Comparison of ENCODE assay signal across 8 cellular contexts in genomic region chr1:3611170-3612019, GRCh38. TPM values are rescaled to one million over a fixed set of nuclear protein-coding genes. Genes with fewer than 3 reads are reported as not detected.
A peak's percentile ranks its signal among the peaks of the same experiment; 100 is the strongest.
DNase-seq lines count a peak whose midpoint lies in the region; ATAC-seq and TF ChIP-seq lines count a peak whose summit lies in the region.

MEGF6 (minus strand) TSS chr1:3611508; CDS start chr1:3611268, 240 bp downstream.

- peak within 1 kb of the TSS; percentile 54 to 81 (median 75) for H3K4me3 ChIP-seq in BLaER1 treated with 17β-estradiol and CSF1 and Interleukin-3, amounts not matched to agents 10 nM and 100 nM
- H3K4me3 ChIP-seq in dorsolateral prefrontal cortex: peak within 1 kb of the TSS in 57 of 59 donors; percentile 19 to 63 (median 41)

- peak within 1 kb of the TSS; percentile 28 to 89 (median 81); a peak in 21 of 22 replicates for H3K9ac ChIP-seq in BLaER1 treated with 17β-estradiol and CSF1 and Interleukin-3, amounts not matched to agents 10 nM and 100 nM

- DNase-seq in M059J (ENCODE audit: low read depth): peak; percentile 39
- peak; percentile 38 to 57 for DNase-seq in activated CD4-positive, alpha-beta T cell treated with anti-CD3 and anti-CD28 coated beads, Interleukin-2, amount 50 U/mL, for 24 hours (ENCODE audit: low read depth in 1 of 2, low spot score in 1 of 2)
- no peak for DNase-seq in dorsolateral prefrontal cortex
- peak; percentile 57 for DNase-seq in mucosa of gallbladder (ENCODE audit: low spot score)
- DNase-seq in stimulated activated CD8-positive, alpha-beta memory T cell treated with anti-CD3 and anti-CD28 coated beads, Interleukin-7, amount 100 ng/mL, for 24 hours (ENCODE audit: low read depth): peak; percentile 26

- peaks cover 0 to 39% (median 22%) of the 10 kb centered on the region in 11 experiments; a peak in 19 of 22 replicates for H3K27me3 ChIP-seq in BLaER1 treated with 17β-estradiol and CSF1 and Interleukin-3, amounts not matched to agents 10 nM and 100 nM
- H3K27me3 ChIP-seq in dorsolateral prefrontal cortex: peaks cover 0 to 50% (median 28%) of the 10 kb centered on the region in 45 donors

- intact Hi-C loops in dorsolateral prefrontal cortex (cut with DNase I): no loop called here

- peak within 1 kb of the TSS in 9 of 11 experiments; percentile 20 to 88 (median 81); a peak in 17 of 22 replicates for H3K27ac ChIP-seq in BLaER1 treated with 17β-estradiol and CSF1 and Interleukin-3, amounts not matched to agents 10 nM and 100 nM
- no peak within 1 kb of the TSS for H3K27ac ChIP-seq in dorsolateral prefrontal cortex

- peaks cover 0 to 80% (median 58%) of the 10 kb centered on the region in 11 experiments; a peak in 18 of 22 replicates for H4K20me1 ChIP-seq in BLaER1 treated with 17β-estradiol and CSF1 and Interleukin-3, amounts not matched to agents 10 nM and 100 nM

- peak within 1 kb of the TSS; percentile 95 to 100 (median 99) for H3K4me2 ChIP-seq in BLaER1 treated with 17β-estradiol and CSF1 and Interleukin-3, amounts not matched to agents 10 nM and 100 nM

- H3K4me1 ChIP-seq in BLaER1 treated with 17β-estradiol and CSF1 and Interleukin-3, amounts not matched to agents 10 nM and 100 nM: peaks cover 51 to 88% (median 78%) of the 10 kb centered on the region in 10 experiments

- ATAC-seq in HG02885 (IDR thresholded peaks at IDR 0.05; ENCODE audit: poor library complexity, unreplicated experiment) (no peak), GM21786 (IDR thresholded peaks at IDR 0.05; ENCODE audit: unreplicated experiment) (no peak)

- TF ChIP-seq CTCF in dorsolateral prefrontal cortex (IDR thresholded peaks at IDR 0.05 in 54 of 56, conservative IDR thresholded peaks at IDR 0.05 in 2 of 56; ENCODE audit: low read depth in 1 of 56, partially characterized antibody in 56 of 56): no peak

- no peaks in the 10 kb centered on the region for H3K9me3 ChIP-seq in BLaER1 treated with 17β-estradiol and CSF1 and Interleukin-3, amounts not matched to agents 10 nM and 100 nM (replicated peaks in 1 of 11)

- peaks cover 0 to 15% (median 13%) of the 10 kb centered on the region in 11 experiments; a peak in 12 of 22 replicates for H3K36me3 ChIP-seq in BLaER1 treated with 17β-estradiol and CSF1 and Interleukin-3, amounts not matched to agents 10 nM and 100 nM

RNA-seq across cellular contexts. Expression of gene MEGF6, which starts in this region (rescaled TPM):
- total RNA-seq in M059J (2014; rRNA removed; shearing (Covaris generic)): 6.5 and 20.9 TPM in 2 replicates
- 10 to 100 TPM in 11 of 120 experiments, 1 to 10 TPM in 109; 1.1 to 14.8 (median 6.1) TPM for total RNA-seq in dorsolateral prefrontal cortex
- total RNA-seq in mucosa of gallbladder: 43.4 TPM

Comparison
In these comparisons a context has a peak if more than half of its experiments do, and no peak if none do; other contexts are left out.
1. H3K27ac ChIP-seq: peak in BLaER1 treated with 17β-estradiol and CSF1 and Interleukin-3, amounts not matched to agents 10 nM and 100 nM (9 of 11); none in dorsolateral prefrontal cortex (0 of 59).
2. DNase-seq: peak in M059J (single experiment), activated CD4-positive, alpha-beta T cell treated with anti-CD3 and anti-CD28 coated beads, Interleukin-2, amount 50 U/mL, for 24 hours (2 of 2), mucosa of gallbladder (single experiment) and stimulated activated CD8-positive, alpha-beta memory T cell treated with anti-CD3 and anti-CD28 coated beads, Interleukin-7, amount 100 ng/mL, for 24 hours (single experiment); none in dorsolateral prefrontal cortex (0 of 10).